Comparison of ENCODE assay signal across 14 cellular contexts in genomic region chr22:42651134-42651533, GRCh38. TPM values are rescaled to one million over a fixed set of nuclear protein-coding genes. Genes with fewer than 3 reads are reported as not detected.
DNase-seq lines count a peak whose midpoint lies in the region; ATAC-seq, FAIRE-seq and TF ChIP-seq lines count a peak whose summit lies in the region.
"Had no signal": no experiment of that assay in that cellular context is flagged by ENCODE, and none has a peak within 500 bp of the region (broad histone marks: within the 10 kb centered on the region; RNA-seq: fewer than 3 reads in every experiment).

No MANE protein-coding gene starts in this region.

- no peak for TF ChIP-seq CTCF in natural killer cell (IDR thresholded peaks at IDR 0.05)
- no peak for TF ChIP-seq CTCF in foreskin keratinocyte (conservative IDR thresholded peaks at IDR 0.05)

- FAIRE-seq in RCC 7860 (lab: Jason Lieb, UNC) = peak; percentile 48
- FAIRE-seq: endometrium, TTC549 had no signal

- no peaks in the 10 kb centered on the region for H3K27me3 ChIP-seq in foreskin keratinocyte
- H3K27me3 ChIP-seq: breast epithelium had no signal

- CTCF ChIA-PET in activated CD4-positive, alpha-beta T cell treated with anti-CD3 and anti-CD28 coated beads for 36 hours (lab: Charles Lee) = interaction anchor here (1.6 kb wide), 1 partner anchor 12 kb away, joined by 3 read pairs; no protein-coding TSS in a partner anchor

- intact Hi-C loops in natural killer cell (cut with micrococcal nuclease) = no loop called here
- intact Hi-C loops in activated CD4-positive, alpha-beta T cell treated with anti-CD3 and anti-CD28 coated beads for 36 hours (cut with DNase I, micrococcal nuclease) = no loop called here

- POLR2A ChIA-PET in activated CD4-positive, alpha-beta T cell treated with anti-CD3 and anti-CD28 coated beads for 36 hours (lab: Charles Lee) = interaction anchor here (0.6 to 0.7 kb wide), 2 partner anchors 205 to 362 kb away, joined by 3 read pairs; no protein-coding TSS in a partner anchor

- H3K27ac ChIP-seq in foreskin keratinocyte = no peak overlapping the region
- H3K27ac ChIP-seq: breast epithelium had no signal

- peak overlapping the region in 1 of 2 donors; percentile 22 for H3K27ac Mint-ChIP-seq in natural killer cell
- H3K27ac Mint-ChIP-seq in natural killer cell treated with Interleukin-12 subunit alpha and Interleukin-12 subunit beta and Interleukin-15 and Interleukin-18, amount 100 ng/mL, for 72 hours = no peak overlapping the region
- H3K27ac Mint-ChIP-seq in activated CD4-positive, alpha-beta T cell treated with anti-CD3 and anti-CD28 coated beads for 36 hours = no peak overlapping the region

- H3K4me1 ChIP-seq in foreskin keratinocyte = peaks cover 11% of the 10 kb centered on the region

- no peaks in the 10 kb centered on the region for H3K27me3 Mint-ChIP-seq in natural killer cell (ENCODE audit: low read depth in 2 of 2)
- no peaks in the 10 kb centered on the region for H3K27me3 Mint-ChIP-seq in natural killer cell treated with Interleukin-12 subunit alpha and Interleukin-12 subunit beta and Interleukin-15 and Interleukin-18, amount 100 ng/mL, for 72 hours
- no peaks in the 10 kb centered on the region for H3K27me3 Mint-ChIP-seq in activated CD4-positive, alpha-beta T cell treated with anti-CD3 and anti-CD28 coated beads for 36 hours

- H3K4me3 Mint-ChIP-seq in natural killer cell = peak overlapping the region; percentile 42
- H3K4me3 Mint-ChIP-seq in natural killer cell treated with Interleukin-12 subunit alpha and Interleukin-12 subunit beta and Interleukin-15 and Interleukin-18, amount 100 ng/mL, for 72 hours = no peak overlapping the region
- H3K4me3 Mint-ChIP-seq in activated CD4-positive, alpha-beta T cell treated with anti-CD3 and anti-CD28 coated beads for 36 hours = no peak overlapping the region

- H3K36me3 Mint-ChIP-seq in natural killer cell = no peaks in the 10 kb centered on the region
- no peaks in the 10 kb centered on the region for H3K36me3 Mint-ChIP-seq in natural killer cell treated with Interleukin-12 subunit alpha and Interleukin-12 subunit beta and Interleukin-15 and Interleukin-18, amount 100 ng/mL, for 72 hours
- H3K36me3 Mint-ChIP-seq in activated CD4-positive, alpha-beta T cell treated with anti-CD3 and anti-CD28 coated beads for 36 hours (ENCODE audit: low read depth) = peaks cover 2% of the 10 kb centered on the region

- peaks cover 0 to 27% of the 10 kb centered on the region in 2 donors for H3K4me1 Mint-ChIP-seq in natural killer cell
- H3K4me1 Mint-ChIP-seq in natural killer cell treated with Interleukin-12 subunit alpha and Interleukin-12 subunit beta and Interleukin-15 and Interleukin-18, amount 100 ng/mL, for 72 hours (ENCODE audit: low read depth in 2 of 2) = peaks cover 12 to 13% of the 10 kb centered on the region in 2 donors
- H3K4me1 Mint-ChIP-seq in activated CD4-positive, alpha-beta T cell treated with anti-CD3 and anti-CD28 coated beads for 36 hours = peaks cover 11% of the 10 kb centered on the region

- no peaks in the 10 kb centered on the region for H3K9me3 Mint-ChIP-seq in natural killer cell
- H3K9me3 Mint-ChIP-seq in natural killer cell treated with Interleukin-12 subunit alpha and Interleukin-12 subunit beta and Interleukin-15 and Interleukin-18, amount 100 ng/mL, for 72 hours = no peaks in the 10 kb centered on the region
- H3K9me3 Mint-ChIP-seq in activated CD4-positive, alpha-beta T cell treated with anti-CD3 and anti-CD28 coated beads for 36 hours (ENCODE audit: low read depth) = no peaks in the 10 kb centered on the region

- DNase-seq in natural killer cell (no peak), RCC 7860 (ENCODE audit: low spot score) (peak; percentile 66), foreskin keratinocyte (no peak), Kasumi-1 (lab: John Stamatoyannopoulos, UW) (no peak), NCI-H2081 treated with DMSO at 0.1 percent for 48 hours (lab: John Stamatoyannopoulos, UW) (no peak), NCI-H2171 treated with DMSO at 0.1 percent for 48 hours (lab: John Stamatoyannopoulos, UW) (no peak)
- DNase-seq in natural killer cell treated with Interleukin-12 subunit alpha and Interleukin-12 subunit beta and Interleukin-15 and Interleukin-18, amount 100 ng/mL, for 72 hours (ENCODE audit: low spot score) = no peak
- DNase-seq in activated CD4-positive, alpha-beta T cell treated with anti-CD3 and anti-CD28 coated beads for 36 hours = no peak
- DNase-seq: NCI-H510A treated with DMSO at 0.1 percent for 48 hours; Right ventricle myocardium superior; stimulated activated CD4-positive, alpha-beta T cell treated with anti-CD3 and anti-CD28 coated beads, Interleukin-1b, Interleukin-23, amount 100 ng/mL, for 48 hours had no signal

- ATAC-seq in natural killer cell = no peak
- ATAC-seq in natural killer cell treated with Interleukin-12 subunit alpha and Interleukin-12 subunit beta and Interleukin-15 and Interleukin-18, amount 100 ng/mL, for 72 hours = no peak
- ATAC-seq in foreskin keratinocyte = peak; percentile 17
- no peak for ATAC-seq in activated CD4-positive, alpha-beta T cell treated with anti-CD3 and anti-CD28 coated beads for 36 hours

RNA-seq across cellular contexts. Expression of gene CYB5R3, which starts 1.9 kb away (rescaled TPM):
- total RNA-seq in natural killer cell (10 to 100 TPM; 55.7 to 72.6 (median 68.0) TPM), foreskin keratinocyte (119 and 127 TPM in 2 replicates)
- total RNA-seq in natural killer cell treated with Interleukin-12 subunit alpha and Interleukin-12 subunit beta and Interleukin-15 and Interleukin-18, amount 100 ng/mL, for 72 hours = 10 to 100 TPM; 79.6 to 96.7 TPM
- 234 and 245 TPM in 2 replicates for polyA plus RNA-seq in foreskin keratinocyte
- 100 to 1,000 TPM in 1 of 2 experiments, 10 to 100 TPM in 1; 79.5 to 101 TPM for total RNA-seq in activated CD4-positive, alpha-beta T cell treated with anti-CD3 and anti-CD28 coated beads for 36 hours

RNA-seq across cellular contexts. Expression of gene ATP5MGL, which starts 10.7 kb away (rescaled TPM):
- total RNA-seq in natural killer cell (1 to 10 TPM; 4.5 to 6.4 (median 6.1) TPM), foreskin keratinocyte (0.14 and 0.24 TPM in 2 replicates)
- total RNA-seq in natural killer cell treated with Interleukin-12 subunit alpha and Interleukin-12 subunit beta and Interleukin-15 and Interleukin-18, amount 100 ng/mL, for 72 hours = 1 to 10 TPM in 1 of 2 donors, under 1 TPM in 1; 0.62 to 1.1 TPM
- polyA plus RNA-seq in foreskin keratinocyte = not detected in 2 replicates
- total RNA-seq in activated CD4-positive, alpha-beta T cell treated with anti-CD3 and anti-CD28 coated beads for 36 hours = under 1 TPM; 0.54 to 0.69 TPM

RNA-seq across cellular contexts. Expression of gene POLDIP3, which starts 36.5 kb away (rescaled TPM):
- total RNA-seq in natural killer cell (10 to 100 TPM; 66.1 to 82.8 (median 70.8) TPM), foreskin keratinocyte (41.2 and 42.2 TPM in 2 replicates)
- total RNA-seq in natural killer cell treated with Interleukin-12 subunit alpha and Interleukin-12 subunit beta and Interleukin-15 and Interleukin-18, amount 100 ng/mL, for 72 hours = 10 to 100 TPM; 61.6 to 78.9 TPM
- polyA plus RNA-seq in foreskin keratinocyte = 37.3 and 40.0 TPM in 2 replicates
- total RNA-seq in activated CD4-positive, alpha-beta T cell treated with anti-CD3 and anti-CD28 coated beads for 36 hours = 10 to 100 TPM; 77.6 to 88.6 TPM
